ENCODE assay signal across 23 cellular contexts in genomic region chr3:126292318-126293070, GRCh38.
"Had no signal": no experiment of that assay in that cellular context is flagged by ENCODE, and none has a peak within 500 bp of the region (broad histone marks: within the 10 kb centered on the region; RNA-seq: fewer than 3 reads in every experiment).

No MANE protein-coding gene starts in this region.

- DNase-seq: activated CD4-positive, alpha-beta memory T cell treated with anti-CD3 and anti-CD28 coated beads for 36 hours; activated CD4-positive, alpha-beta T cell treated with anti-CD3 and anti-CD28 coated beads, Interleukin-2, amount 10 ng/mL, durations not matched to agents 24 days and 14 days; activated CD4-positive, CD25-positive, alpha-beta regulatory T cell treated with anti-CD3 and anti-CD28 coated beads, Interleukin-2, amount 50 U/mL, for 72 hours; activated CD8-positive, alpha-beta memory T cell treated with anti-CD3 and anti-CD28 coated beads, Interleukin-2, amount 50 U/mL, for 4 hours; activated naive CD4-positive, alpha-beta T cell treated with anti-CD3 and anti-CD28 coated beads for 36 hours; activated T-cell treated with anti-CD3 and anti-CD28 coated beads, Interleukin-2, amount 50 U/mL, for 1 hour; amniotic stem cell; brain microvascular endothelial cell; caudate nucleus; cortex of kidney; effector memory CD8-positive, alpha-beta T cell; foreskin keratinocyte; natural killer cell; ovary; right lobe of liver; stimulated activated CD4-positive, alpha-beta T cell treated with anti-CD3 and anti-CD28 coated beads, Interleukin-12 subunit alpha, Interleukin-12 subunit beta, amount 100 ng/mL, for 4 hours; stimulated activated CD4-positive, alpha-beta T cell treated with anti-CD3 and anti-CD28 coated beads, Interleukin-4, amount 100 ng/mL, for 1 hour; stimulated activated naive CD8-positive, alpha-beta T cell treated with anti-CD3 and anti-CD28 coated beads, Interleukin-15, Interleukin-2, amounts not matched to agents 100 U/mL and 50 U/mL, for 24 hours; testis; trophoblast cell had no signal

- H3K4me3 ChIP-seq: heart left ventricle, ovary, right lobe of liver, testis had no signal

- H3K4me1 ChIP-seq: foreskin keratinocyte, testis had no signal

- H3K36me3 ChIP-seq: brain microvascular endothelial cell, heart left ventricle, neutrophil, ovary, right lobe of liver had no signal

- H3K9me3 ChIP-seq: heart left ventricle, neutrophil, ovary, right lobe of liver, testis had no signal

- ATAC-seq: effector memory CD8-positive, alpha-beta T cell; esophagus mucosa; foreskin keratinocyte; stimulated activated naive CD8-positive, alpha-beta T cell treated with anti-CD3 and anti-CD28 coated beads, Interleukin-15, Interleukin-2, amounts not matched to agents 100 U/mL and 50 U/mL, for 24 hours had no signal

- H3K27me3 ChIP-seq: ovary, right lobe of liver, testis had no signal

- H3K27ac ChIP-seq: brain microvascular endothelial cell, foreskin keratinocyte, neutrophil, ovary, testis had no signal
